In the genomic region with DNA sequence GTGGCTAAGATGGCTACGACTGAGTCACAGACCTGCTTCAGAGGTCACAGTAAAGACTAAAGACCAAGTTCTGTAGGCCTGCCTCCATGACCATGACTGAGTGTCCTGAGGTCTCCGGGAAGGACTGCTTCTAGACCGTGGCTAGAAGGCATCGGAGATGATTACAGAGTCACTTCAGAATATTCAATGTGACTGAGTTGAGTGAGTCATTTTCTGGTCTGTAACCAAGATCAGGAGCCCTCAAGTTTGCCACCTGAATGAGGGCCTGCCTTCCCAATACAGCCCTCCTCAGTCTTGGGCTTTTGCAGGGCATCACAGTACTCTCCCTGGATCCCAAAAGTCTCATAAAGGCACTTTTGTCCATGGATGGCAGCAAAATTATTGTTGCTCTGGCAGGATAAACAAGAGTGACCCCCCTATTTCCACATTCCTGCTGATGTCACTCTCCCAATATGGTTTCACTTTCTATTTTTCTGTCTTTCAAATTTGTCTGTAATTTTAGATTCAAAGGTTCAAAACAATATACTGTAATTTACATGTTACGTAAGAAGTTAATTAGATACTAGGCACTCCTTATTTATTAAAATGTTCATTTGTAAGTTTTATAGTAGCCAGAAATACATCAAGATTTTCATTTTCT, we compare ENCODE assay signal across 1 cellular context.
TF ChIP-seq lines count a peak whose summit lies in the region.

No MANE protein-coding gene starts in this region.

TF ChIP-seq in endothelial cell of umbilical vein, 7 proteins besides CTCF, POLR2A, EP300 and RAD21:
- no peak for TF ChIP-seq FOS (IDR thresholded peaks at IDR 0.05; ENCODE audit: borderline replicate concordance, insufficient read depth, low read length)
- no peak for TF ChIP-seq EZH2 (IDR thresholded peaks at IDR 0.05; ENCODE audit: borderline replicate concordance, low read depth, low read length, severe bottlenecking)
- no peak for TF ChIP-seq JUN (IDR thresholded peaks at IDR 0.05; ENCODE audit: borderline replicate concordance, insufficient read depth, insufficient read length, low read depth)
- TF ChIP-seq, protein P1, sequence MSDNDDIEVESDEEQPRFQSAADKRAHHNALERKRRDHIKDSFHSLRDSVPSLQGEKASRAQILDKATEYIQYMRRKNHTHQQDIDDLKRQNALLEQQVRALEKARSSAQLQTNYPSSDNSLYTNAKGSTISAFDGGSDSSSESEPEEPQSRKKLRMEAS (IDR thresholded peaks at IDR 0.05; ENCODE audit: insufficient read depth, insufficient read length) = no peak
- no peak for TF ChIP-seq MYC (IDR thresholded peaks at IDR 0.05; ENCODE audit: low read depth, low read length)
- no peak for TF ChIP-seq POLR2AphosphoS5 (IDR thresholded peaks at IDR 0.05; ENCODE audit: insufficient read depth, low read depth, low read length)
- TF ChIP-seq GATA2 (IDR thresholded peaks at IDR 0.05; ENCODE audit: insufficient read depth, insufficient read length, low read depth, low read length) = no peak
